In the genomic region with DNA sequence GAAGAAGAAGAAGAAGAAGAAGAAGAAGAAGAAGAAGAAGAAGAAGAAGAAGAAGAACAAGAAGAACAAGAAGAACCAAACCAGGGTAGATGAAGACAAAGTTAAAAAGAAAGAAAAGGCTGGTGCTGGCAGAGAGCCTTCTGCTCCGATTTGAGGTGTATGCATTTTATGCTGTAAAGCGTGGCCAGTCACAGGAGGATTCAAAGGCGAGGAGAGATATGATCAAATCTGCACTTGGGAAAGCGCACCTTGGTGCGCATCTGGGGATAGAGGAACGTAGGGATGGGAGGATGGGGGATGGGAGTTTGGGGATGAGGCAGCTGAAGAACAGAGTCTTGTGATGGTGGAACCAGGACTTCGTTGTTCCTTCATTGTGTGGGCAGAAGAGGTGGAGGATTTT, we compare ENCODE assay signal across 18 cellular contexts. TPM values are rescaled to one million over a fixed set of nuclear protein-coding genes. Genes with fewer than 3 reads are reported as not detected.
DNase-seq lines count a peak whose midpoint lies in the region; ATAC-seq and TF ChIP-seq lines count a peak whose summit lies in the region.
"Had no signal": no experiment of that assay in that cellular context is flagged by ENCODE, and none has a peak within 500 bp of the region (broad histone marks: within the 10 kb centered on the region; RNA-seq: fewer than 3 reads in every experiment).

Gene NME8 (plus strand): TSS at position 301 of the 400 bp plus-strand sequence. CDS start 1,670 bp downstream, outside the sequence.

- H3K4me3 Mint-ChIP-seq in natural killer cell (no peak within 1 kb of the TSS), WTC11 (no peak within 1 kb of the TSS), naive B cell (peak within 1 kb of the TSS in 1 of 8 donors; percentile 42)
- H3K4me3 Mint-ChIP-seq in natural killer cell treated with Interleukin-12 subunit alpha and Interleukin-12 subunit beta and Interleukin-15 and Interleukin-18, amount 100 ng/mL, for 72 hours = no peak within 1 kb of the TSS
- H3K4me3 Mint-ChIP-seq: CD4-positive, alpha-beta memory T cell; IgD-negative memory B cell had no signal

- H3K9me3 Mint-ChIP-seq in natural killer cell (peaks cover 2 to 13% of the 10 kb centered on the region in 2 donors), WTC11 (peaks cover 29% of the 10 kb centered on the region), naive B cell (peaks cover 6 to 25% (median 12%) of the 10 kb centered on the region in 7 donors)
- no peaks in the 10 kb centered on the region for H3K9me3 Mint-ChIP-seq in natural killer cell treated with Interleukin-12 subunit alpha and Interleukin-12 subunit beta and Interleukin-15 and Interleukin-18, amount 100 ng/mL, for 72 hours

- no peaks in the 10 kb centered on the region for H3K36me3 Mint-ChIP-seq in natural killer cell
- H3K36me3 Mint-ChIP-seq in natural killer cell treated with Interleukin-12 subunit alpha and Interleukin-12 subunit beta and Interleukin-15 and Interleukin-18, amount 100 ng/mL, for 72 hours = no peaks in the 10 kb centered on the region
- no peaks in the 10 kb centered on the region for H3K36me3 Mint-ChIP-seq in WTC11
- H3K36me3 Mint-ChIP-seq in naive B cell = peaks cover 0 to 15% of the 10 kb centered on the region in 2 donors
- H3K36me3 Mint-ChIP-seq: CD4-positive, alpha-beta memory T cell had no signal

- POLR2A ChIA-PET in WTC11 (lab: Charles Lee) = no interaction called here
- POLR2A ChIA-PET in GM10248 (lab: Yijun Ruan, JAX) = no interaction called here

- CTCF ChIA-PET in WTC11 (lab: Charles Lee) = no interaction called here
- CTCF ChIA-PET in GM10248 (lab: Yijun Ruan, JAX) = no interaction called here

- intact Hi-C loops in natural killer cell (cut with micrococcal nuclease) = no loop called here

- peaks cover 0 to 4% of the 10 kb centered on the region in 2 donors for H3K4me1 Mint-ChIP-seq in natural killer cell
- H3K4me1 Mint-ChIP-seq in natural killer cell treated with Interleukin-12 subunit alpha and Interleukin-12 subunit beta and Interleukin-15 and Interleukin-18, amount 100 ng/mL, for 72 hours (ENCODE audit: low read depth in 2 of 2) = peaks cover 0 to 3% of the 10 kb centered on the region in 2 donors
- no peaks in the 10 kb centered on the region for H3K4me1 Mint-ChIP-seq in WTC11
- H3K4me1 Mint-ChIP-seq in naive B cell = peaks cover 0 to 12% (median 1%) of the 10 kb centered on the region in 3 donors
- H3K4me1 Mint-ChIP-seq: CD4-positive, alpha-beta memory T cell had no signal

- peak within 1 kb of the TSS in 1 of 2 donors; percentile 21 for H3K27ac Mint-ChIP-seq in natural killer cell
- no peak within 1 kb of the TSS for H3K27ac Mint-ChIP-seq in natural killer cell treated with Interleukin-12 subunit alpha and Interleukin-12 subunit beta and Interleukin-15 and Interleukin-18, amount 100 ng/mL, for 72 hours
- H3K27ac Mint-ChIP-seq in WTC11 = no peak within 1 kb of the TSS
- H3K27ac Mint-ChIP-seq in naive B cell = peak within 1 kb of the TSS in 5 of 6 donors; percentile 26 to 94 (median 75)
- H3K27ac Mint-ChIP-seq: CD4-positive, alpha-beta memory T cell; IgD-negative memory B cell had no signal

- DNase-seq in natural killer cell (no peak), WTC11 (ENCODE audit: low spot score) (no peak), naive B cell (no peak), GM10248 (ENCODE audit: extremely low spot score) (no peak), iPS-NIHi7 (ENCODE audit: extremely low spot score) (no peak)
- DNase-seq in natural killer cell treated with Interleukin-12 subunit alpha and Interleukin-12 subunit beta and Interleukin-15 and Interleukin-18, amount 100 ng/mL, for 72 hours (ENCODE audit: low spot score) = no peak
- DNase-seq in effector CD8-positive, alpha-beta T cell (lab: John Stamatoyannopoulos, UW) = no peak
- DNase-seq: ACHN; CD4-positive, alpha-beta memory T cell; DMS153; DND-41; EL; GM23248 had no signal

- ATAC-seq in natural killer cell (no peak), WTC11 (no peak), naive B cell (ENCODE audit: low read depth in 2 of 2) (no peak)
- ATAC-seq in natural killer cell treated with Interleukin-12 subunit alpha and Interleukin-12 subunit beta and Interleukin-15 and Interleukin-18, amount 100 ng/mL, for 72 hours = no peak
- ATAC-seq: HepG2 had no signal

- TF ChIP-seq CTCF in natural killer cell (IDR thresholded peaks at IDR 0.05) (no peak), WTC11 (IDR thresholded peaks at IDR 0.05) (no peak), GM10248 (IDR thresholded peaks at IDR 0.05; ENCODE audit: control extremely low read depth, extremely low read depth, low read depth, missing control alignments) (no peak)

- peaks cover 4 to 17% of the 10 kb centered on the region in 2 donors for H3K27me3 Mint-ChIP-seq in natural killer cell (ENCODE audit: low read depth in 2 of 2)
- peaks cover 2 to 12% of the 10 kb centered on the region in 2 donors for H3K27me3 Mint-ChIP-seq in natural killer cell treated with Interleukin-12 subunit alpha and Interleukin-12 subunit beta and Interleukin-15 and Interleukin-18, amount 100 ng/mL, for 72 hours
- peaks cover 3% of the 10 kb centered on the region for H3K27me3 Mint-ChIP-seq in WTC11 (ENCODE audit: low read depth)
- peaks cover 3 to 12% (median 7%) of the 10 kb centered on the region in 3 donors for H3K27me3 Mint-ChIP-seq in naive B cell

TF ChIP-seq in WTC11, 78 proteins besides CTCF, POLR2A, EP300 and RAD21:
- TF ChIP-seq NR1H2 (CRISPR knock-in tag; IDR thresholded peaks at IDR 0.05) (no peak), ZNF232 (CRISPR knock-in tag; IDR thresholded peaks at IDR 0.05) (no peak), CREB1 (CRISPR knock-in tag; IDR thresholded peaks at IDR 0.05) (no peak), ZNF512 (CRISPR knock-in tag; IDR thresholded peaks at IDR 0.05; ENCODE audit: borderline replicate concordance) (peak; percentile 59; the same call in 1 of the 2 replicates), TCF7 (CRISPR knock-in tag; IDR thresholded peaks at IDR 0.05; ENCODE audit: low read depth) (no peak)
- TF ChIP-seq, protein P1, sequence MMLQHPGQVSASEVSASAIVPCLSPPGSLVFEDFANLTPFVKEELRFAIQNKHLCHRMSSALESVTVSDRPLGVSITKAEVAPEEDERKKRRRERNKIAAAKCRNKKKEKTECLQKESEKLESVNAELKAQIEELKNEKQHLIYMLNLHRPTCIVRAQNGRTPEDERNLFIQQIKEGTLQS (CRISPR knock-in tag; conservative IDR thresholded peaks at IDR 0.05) = no peak
TF ChIP-seq in WTC11: peak in this region for 1.

RNA-seq across cellular contexts. Expression of gene NME8, which starts in this region (rescaled TPM):
- total RNA-seq in natural killer cell (10 to 100 TPM; 23.5 to 37.0 (median 27.1) TPM), WTC11 (2021) (1.0 to 2.3 TPM (median 1.5 TPM) in 3 replicates)
- total RNA-seq in natural killer cell treated with Interleukin-12 subunit alpha and Interleukin-12 subunit beta and Interleukin-15 and Interleukin-18, amount 100 ng/mL, for 72 hours = not detected
- not detected for polyA plus RNA-seq in naive B cell (ENCODE audit: low read depth in 6 of 6)
- total RNA-seq: CD4-positive, alpha-beta memory T cell; G401; GM23248; H4; HepG2 had no signal
- polyA plus RNA-seq: BJ; CD4-positive, alpha-beta memory T cell; GM23248; HepG2; IgD-negative memory B cell had no signal

Comparison
In these comparisons a context has a peak if more than half of its experiments do, and no peak if none do; other contexts are left out.
1. H3K27ac Mint-ChIP-seq: peak in naive B cell (5 of 6); none in natural killer cell treated with Interleukin-12 subunit alpha and Interleukin-12 subunit beta and Interleukin-15 and Interleukin-18, amount 100 ng/mL, for 72 hours (0 of 2) and WTC11 (single experiment).